Comparison of ENCODE assay signal across 8 cellular contexts in the genomic region with DNA sequence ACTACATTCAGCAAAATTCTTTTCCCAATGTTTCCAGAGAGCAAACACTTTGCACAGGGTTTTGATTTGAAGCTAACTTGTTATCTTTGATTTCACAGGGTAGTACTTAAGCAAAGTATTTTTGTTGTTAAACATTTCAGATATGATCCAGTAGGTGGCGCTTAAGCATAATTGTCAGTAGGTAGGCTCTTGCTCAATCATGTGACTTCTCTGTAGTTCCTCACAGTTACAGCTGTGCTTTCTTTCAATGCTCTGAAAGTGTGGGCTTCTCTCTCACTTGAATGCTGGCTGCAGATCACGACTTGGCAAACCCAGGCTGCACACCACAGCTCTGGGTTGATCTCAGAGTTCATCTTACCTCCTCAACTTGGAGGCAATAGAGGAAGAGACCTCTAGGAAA.
DNase-seq lines count a peak whose midpoint lies in the region; ATAC-seq, FAIRE-seq and TF ChIP-seq lines count a peak whose summit lies in the region.

No MANE protein-coding gene starts in this region.

- H3K9me3 ChIP-seq in HCT116 (ENCODE audit: control insufficient read depth in 1 of 2, insufficient read depth in 1 of 2, low read depth in 1 of 2, low read length in 2 of 2) (no peaks in the 10 kb centered on the region), tibial nerve (no peaks in the 10 kb centered on the region)

- DNase-seq in GM12892 (ENCODE audit: insufficient read length) = no peak
- DNase-seq in HCT116 (ENCODE audit: low read depth, low spot score) = no peak
- DNase-seq in NCI-H748 treated with DMSO at 0.1 percent for 48 hours (lab: John Stamatoyannopoulos, UW) = peak; percentile 33
- DNase-seq in erythroblast (lab: John Stamatoyannopoulos, UW) = peak; percentile 0 to 18
- DNase-seq in tibial nerve (ENCODE audit: low spot score in 2 of 2) = no peak
- no peak for DNase-seq in NCI-H2029 treated with DMSO at 0.1 percent for 48 hours (lab: John Stamatoyannopoulos, UW)

- 3 to 14% methylated on average over 2 of the region's 2 CpGs for whole genome bisulfite sequencing in tibial nerve, 2 donors

- no peak overlapping the region for H3K9ac ChIP-seq in HCT116 (ENCODE audit: low read length)

- H3K4me3 ChIP-seq in HCT116 (replicated peaks in 1 of 2; ENCODE audit: low read depth in 1 of 2, low read length in 2 of 2) (no peak overlapping the region), tibial nerve (no peak overlapping the region)

- no peak for TF ChIP-seq POLR2A in GM12892 (IDR thresholded peaks at IDR 0.05; ENCODE audit: low read depth, low read length)
- no peak for TF ChIP-seq POLR2A in HCT116 (IDR thresholded peaks at IDR 0.05; ENCODE audit: borderline replicate concordance, extremely low read depth, insufficient read depth, insufficient read length)
- TF ChIP-seq POLR2A in erythroblast (IDR thresholded peaks at IDR 0.05; ENCODE audit: low read length) = no peak
- TF ChIP-seq POLR2A in tibial nerve (IDR thresholded peaks at IDR 0.05) = no peak

- BruUV-seq in HCT116 (replicated peaks; lab: Mats Ljungman, UMichigan) = no TSS peak

- H3K4me1 ChIP-seq in HCT116 (ENCODE audit: control insufficient read depth in 1 of 2, insufficient read depth in 2 of 2, low read length in 2 of 2) (no peaks in the 10 kb centered on the region), tibial nerve (no peaks in the 10 kb centered on the region)

- TF ChIP-seq RAD21 in HCT116 (IDR thresholded peaks at IDR 0.05; ENCODE audit: low read depth) = peak; percentile 33; the same call in 1 of the 2 replicates

- no peak for TF ChIP-seq EP300 in tibial nerve (IDR thresholded peaks at IDR 0.05)

- H4K20me1 ChIP-seq in HCT116 (ENCODE audit: insufficient read depth) = no peaks in the 10 kb centered on the region

- H3K79me2 ChIP-seq in HCT116 (ENCODE audit: insufficient read depth, low read length) = no peaks in the 10 kb centered on the region

- H3K4me2 ChIP-seq in HCT116 (ENCODE audit: low read length) = no peak overlapping the region

- intact Hi-C loops in HCT116 (cut with micrococcal nuclease) = no loop called here

- H3K36me3 ChIP-seq in HCT116 (ENCODE audit: control insufficient read depth in 1 of 2, insufficient read depth in 2 of 2, low read length in 2 of 2) (no peaks in the 10 kb centered on the region), tibial nerve (no peaks in the 10 kb centered on the region)

- no peak for ATAC-seq in HCT116
- ATAC-seq in GM21528 (IDR thresholded peaks at IDR 0.05; ENCODE audit: low FRiP score, unreplicated experiment) = no peak
- ATAC-seq in HG03139 (IDR thresholded peaks at IDR 0.05; ENCODE audit: unreplicated experiment) = no peak

- H2AFZ ChIP-seq in HCT116 (ENCODE audit: low read depth, low read length, poor library complexity, severe bottlenecking) = no peak overlapping the region

- TF ChIP-seq CTCF in HCT116 (IDR thresholded peaks at IDR 0.05 in 2 of 3, conservative IDR thresholded peaks at IDR 0.05 in 1 of 3; ENCODE audit: borderline replicate concordance in 1 of 3, insufficient read depth in 1 of 3, low read depth in 2 of 3, low read length in 2 of 3) (peak in 1 of 3 experiments; percentile 39; a peak in 2 of 6 replicates), tibial nerve (IDR thresholded peaks at IDR 0.05) (peak in 4 of 5 experiments; percentile 19 to 33 (median 27))

- FAIRE-seq in GM12892 (lab: Jason Lieb, UNC) = peak; percentile 79

- H3K27me3 ChIP-seq in HCT116 (ENCODE audit: insufficient read depth, low read length) (no peaks in the 10 kb centered on the region), tibial nerve (no peaks in the 10 kb centered on the region)

- RAD21 ChIA-PET in HCT116 (lab: Charles Lee; ENCODE audit: low non-redundant PET in 1 of 2, low total read pairs in 2 of 2, uncharacterized antibody in 2 of 2, unreplicated experiment in 2 of 2) = no interaction called here

- CTCF ChIA-PET in HCT116 (lab: Charles Lee) = interaction anchor here (0.8 to 1.6 kb wide), 3 partner anchors 12 to 1417 kb away, joined by 4 read pairs; no protein-coding TSS in a partner anchor

- H3K27ac ChIP-seq in HCT116 (ENCODE audit: low read depth, low read length) (no peak overlapping the region), tibial nerve (no peak overlapping the region)

- no peaks in the 10 kb centered on the region for H3K9me2 ChIP-seq in HCT116 (ENCODE audit: insufficient read depth)

- POLR2A ChIA-PET in HCT116 (lab: Charles Lee) = no interaction called here

TF ChIP-seq in HCT116, 20 proteins besides CTCF, POLR2A, EP300 and RAD21:
- TF ChIP-seq POLR2AphosphoS5 (IDR thresholded peaks at IDR 0.05; ENCODE audit: low read depth, low read length) (no peak), EGR1 (IDR thresholded peaks at IDR 0.05; ENCODE audit: low read depth) (no peak), CBX3 (IDR thresholded peaks at IDR 0.05; ENCODE audit: low read depth) (no peak), EZH2phosphoT487 (IDR thresholded peaks at IDR 0.05; ENCODE audit: borderline replicate concordance) (no peak)

Comparison
In these comparisons a context has a peak if more than half of its experiments do, and no peak if none do; other contexts are left out.
1. DNase-seq: peak in NCI-H748 treated with DMSO at 0.1 percent for 48 hours (single experiment) and erythroblast (2 of 2); none in GM12892 (single experiment), HCT116 (single experiment), tibial nerve (0 of 2) and NCI-H2029 treated with DMSO at 0.1 percent for 48 hours (single experiment).